ENCODE assay signal across 21 cellular contexts in the genomic region with DNA sequence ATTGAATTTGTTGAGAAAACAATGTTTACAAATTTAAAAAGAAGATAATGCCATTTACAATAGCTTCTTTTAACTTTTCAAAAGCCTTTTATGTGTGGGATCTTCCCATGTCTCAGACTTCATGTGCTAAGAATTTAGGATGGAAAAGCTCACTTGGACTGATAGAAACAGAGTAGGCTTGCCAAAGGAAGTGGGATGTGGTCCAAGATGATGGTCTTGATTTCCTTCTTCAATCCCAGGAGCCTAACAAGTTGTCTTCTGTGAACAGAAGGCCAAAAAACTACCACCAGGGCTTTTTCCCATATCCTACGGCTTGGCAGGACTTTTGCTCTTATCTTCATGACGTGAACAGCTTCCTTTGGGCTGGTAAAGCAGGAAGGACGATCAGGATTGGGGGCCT. TPM values are rescaled to one million over a fixed set of nuclear protein-coding genes. Genes with fewer than 3 reads are reported as not detected.
DNase-seq lines count a peak whose midpoint lies in the region; ATAC-seq and TF ChIP-seq lines count a peak whose summit lies in the region.
"Had no signal": no experiment of that assay in that cellular context is flagged by ENCODE, and none has a peak within 500 bp of the region (broad histone marks: within the 10 kb centered on the region; RNA-seq: fewer than 3 reads in every experiment).

No MANE protein-coding gene starts in this region.

- DNase-seq in Right ventricle myocardium superior, result no peak
- no peak for DNase-seq in right cardiac atrium
- DNase-seq in epidermal melanocyte (ENCODE audit: insufficient read length, low spot score), result peak; percentile 8
- DNase-seq in NCI-H226, result no peak
- DNase-seq in glutamatergic neuron, result no peak
- DNase-seq in AG20443 (ENCODE audit: low spot score), result no peak
- DNase-seq: CD4-positive, CD25-positive, alpha-beta regulatory T cell; DMS79; MG63; NCI-H1048; NCI-H1417 treated with DMSO at 0.1 percent for 48 hours; NCI-H187; NCI-H2107; NCI-H510A; NCI-H748 treated with DMSO at 0.1 percent for 48 hours; NK-92 treated with Interleukin-12 subunit alpha and Interleukin-12 subunit beta, amount 100 ng/mL, for 24 hours; Peyer's patch had no signal

- no peaks in the 10 kb centered on the region; the same call in 1 of the 2 replicates for H3K36me3 ChIP-seq in KMS-11 (ENCODE audit: insufficient read depth)
- H3K36me3 ChIP-seq: MG63, Peyer's patch, SJSA1 had no signal

- intact Hi-C loops in Right ventricle myocardium superior (cut with DNase I) (no loop called here), right cardiac atrium (cut with DNase I) (no loop called here)

- peaks cover 15% of the 10 kb centered on the region for H3K4me1 Mint-ChIP-seq in glutamatergic neuron (ENCODE audit: low read depth, unreplicated experiment)

- no peak overlapping the region for H3K27ac ChIP-seq in right cardiac atrium (ENCODE audit: low read length)
- no peak overlapping the region for H3K27ac ChIP-seq in KMS-11
- H3K27ac ChIP-seq: SJSA1 had no signal

- H3K4me3 ChIP-seq in right cardiac atrium (ENCODE audit: low read length), result no peak overlapping the region
- no peak overlapping the region for H3K4me3 ChIP-seq in KMS-11 (IDR thresholded peaks at IDR 0.05; ENCODE audit: insufficient read depth, low read depth, low read length)
- H3K4me3 ChIP-seq: MG63, Peyer's patch, SJSA1 had no signal

- 30% methylated on average over 3 of the region's 3 CpGs for WGBS in right cardiac atrium

- no peak overlapping the region for H3K27ac Mint-ChIP-seq in glutamatergic neuron (ENCODE audit: unreplicated experiment)
- H3K27ac Mint-ChIP-seq: CD4-positive, CD25-positive, alpha-beta regulatory T cell had no signal

- no peaks in the 10 kb centered on the region for H3K4me1 ChIP-seq in right cardiac atrium (ENCODE audit: control insufficient read depth, insufficient read depth, low read length)
- H3K4me1 ChIP-seq in KMS-11 (ENCODE audit: low read depth, poor library complexity, severe bottlenecking), result peaks cover 45% of the 10 kb centered on the region
- H3K4me1 ChIP-seq: Peyer's patch had no signal

- no peaks in the 10 kb centered on the region for H4K20me1 ChIP-seq in KMS-11 (ENCODE audit: insufficient read depth)

- ATAC-seq in Right ventricle myocardium superior (ENCODE audit: poor library complexity) (peak; percentile 20), right cardiac atrium (no peak)

- no peak overlapping the region for H2AFZ ChIP-seq in KMS-11 (ENCODE audit: low read depth)

- no peaks in the 10 kb centered on the region for H3K9me3 Mint-ChIP-seq in glutamatergic neuron (ENCODE audit: unreplicated experiment)
- H3K9me3 Mint-ChIP-seq: CD4-positive, CD25-positive, alpha-beta regulatory T cell had no signal

- no peak overlapping the region for H3K9ac ChIP-seq in KMS-11

- peaks cover 2% of the 10 kb centered on the region for H3K27me3 Mint-ChIP-seq in glutamatergic neuron (ENCODE audit: unreplicated experiment)

- H3K27me3 ChIP-seq in right cardiac atrium (ENCODE audit: control insufficient read depth, insufficient read depth) (no peaks in the 10 kb centered on the region), KMS-11 (ENCODE audit: insufficient read depth, low read depth) (no peaks in the 10 kb centered on the region)
- H3K27me3 ChIP-seq: Peyer's patch, SJSA1 had no signal

- TF ChIP-seq CTCF in KMS-11 (conservative IDR thresholded peaks at IDR 0.05; ENCODE audit: low read depth, low read length) (no peak), glutamatergic neuron (IDR thresholded peaks at IDR 0.05; ENCODE audit: partially characterized antibody, unreplicated experiment) (no peak)

- no peaks in the 10 kb centered on the region for H3K9me3 ChIP-seq in right cardiac atrium (ENCODE audit: control insufficient read depth, low read length)
- H3K9me3 ChIP-seq: MG63, Peyer's patch, SJSA1 had no signal

- no peaks in the 10 kb centered on the region for H3K79me2 ChIP-seq in KMS-11 (ENCODE audit: insufficient read depth, low read depth)

- no peak overlapping the region for H3K4me3 Mint-ChIP-seq in glutamatergic neuron (ENCODE audit: unreplicated experiment)
- H3K4me3 Mint-ChIP-seq: CD4-positive, CD25-positive, alpha-beta regulatory T cell had no signal

- H3K36me3 Mint-ChIP-seq in glutamatergic neuron (ENCODE audit: unreplicated experiment), result no peaks in the 10 kb centered on the region

- H3K4me2 ChIP-seq in KMS-11, result peak overlapping the region; percentile 29; the same call in 1 of the 2 replicates

RNA-seq across cellular contexts. Expression of a gene that starts 9.5 kb away (rescaled TPM):
- total RNA-seq in Right ventricle myocardium superior, result 2.0 TPM
- total RNA-seq in right cardiac atrium, result 1 to 10 TPM; 2.2 to 3.6 (median 3.4) TPM
- 3.8 TPM for polyA plus RNA-seq in right cardiac atrium
- 215 TPM for total RNA-seq in glutamatergic neuron (ENCODE audit: unreplicated experiment)
- total RNA-seq: LHCN-M2 had no signal
- polyA plus RNA-seq: AG04450 had no signal

Comparison
In these comparisons a context has a peak if more than half of its experiments do, and no peak if none do; other contexts are left out.
1. RNA of a gene that starts 9.5 kb away (total RNA-seq): 215 TPM in glutamatergic neuron (single experiment); 2.2 to 3.6 TPM in right cardiac atrium and 2.0 TPM in Right ventricle myocardium superior (single experiment); every median in the first group is over 10 times any median in the second.